18 cellular contexts compared by ENCODE assay signal in the genomic region with DNA sequence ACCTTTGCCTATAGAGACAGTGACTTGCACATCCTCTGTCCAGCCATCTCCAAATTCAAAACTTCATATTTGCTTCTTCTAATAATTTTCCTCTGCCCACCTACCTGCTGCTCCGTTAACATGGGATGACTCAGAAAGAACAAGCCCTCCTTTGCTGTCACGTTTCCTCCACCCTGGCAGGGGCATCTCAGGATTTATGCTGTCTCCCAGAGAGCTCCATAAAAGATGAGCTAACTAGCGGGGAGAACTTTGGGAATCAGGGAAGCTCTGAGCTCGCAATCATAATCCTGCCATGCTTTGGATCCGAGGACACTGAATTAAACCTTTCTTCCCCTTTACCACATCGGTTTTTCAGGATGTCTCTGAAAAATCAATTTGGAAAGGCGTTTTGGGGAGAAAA.
DNase-seq lines count a peak whose midpoint lies in the region; ATAC-seq and TF ChIP-seq lines count a peak whose summit lies in the region.
"Had no signal": no experiment of that assay in that cellular context is flagged by ENCODE, and none has a peak within 500 bp of the region (broad histone marks: within the 10 kb centered on the region; RNA-seq: fewer than 3 reads in every experiment).

No MANE protein-coding gene starts in this region.

- H3K27me3 ChIP-seq in PC-3 (ENCODE audit: low read length), result no peaks in the 10 kb centered on the region
- peaks cover 0 to 28% (median 0%) of the 10 kb centered on the region in 3 donors for H3K27me3 ChIP-seq in sigmoid colon
- H3K27me3 ChIP-seq: BLaER1 treated with 17β-estradiol and CSF1 and Interleukin-3, amounts not matched to agents 10 nM and 100 nM had no signal

- no peaks in the 10 kb centered on the region for H4K20me1 ChIP-seq in PC-3 (ENCODE audit: low read length)
- H4K20me1 ChIP-seq: BLaER1 treated with 17β-estradiol and CSF1 and Interleukin-3, amounts not matched to agents 10 nM and 100 nM had no signal

- no peaks in the 10 kb centered on the region for H3K9me3 ChIP-seq in PC-3 (ENCODE audit: low read length)
- no peaks in the 10 kb centered on the region for H3K9me3 ChIP-seq in sigmoid colon
- H3K9me3 ChIP-seq: BLaER1 treated with 17β-estradiol and CSF1 and Interleukin-3, amounts not matched to agents 10 nM and 100 nM; Caco-2 had no signal

- no peak overlapping the region for H2AFZ ChIP-seq in PC-3 (ENCODE audit: low read length)

- peak overlapping the region; percentile 66; the same call in 1 of the 2 replicates for H3K4me2 ChIP-seq in PC-3 (ENCODE audit: low read length)
- H3K4me2 ChIP-seq: BLaER1 treated with 17β-estradiol and CSF1 and Interleukin-3, amounts not matched to agents 10 nM and 100 nM had no signal

- intact Hi-C loops in PC-3 (cut with micrococcal nuclease) (no loop called here), sigmoid colon (cut with DNase I) (no loop called here)

- H3K4me1 Mint-ChIP-seq in neural crest cell, result no peaks in the 10 kb centered on the region
- H3K4me1 Mint-ChIP-seq: B cell had no signal

- no peak for TF ChIP-seq CTCF in PC-3 (conservative IDR thresholded peaks at IDR 0.05; ENCODE audit: low read depth, low read length)
- no peak for TF ChIP-seq CTCF in neural crest cell (conservative IDR thresholded peaks at IDR 0.05)
- no peak for TF ChIP-seq CTCF in sigmoid colon (IDR thresholded peaks at IDR 0.05)

- no peak for TF ChIP-seq EP300 in sigmoid colon (IDR thresholded peaks at IDR 0.05)

- no peaks in the 10 kb centered on the region for H3K36me3 Mint-ChIP-seq in neural crest cell (ENCODE audit: low read depth)
- H3K36me3 Mint-ChIP-seq: CD8-positive, alpha-beta T cell had no signal

- H3K4me3 ChIP-seq in PC-3 (ENCODE audit: low read length), result no peak overlapping the region
- H3K4me3 ChIP-seq in sigmoid colon, result no peak overlapping the region
- H3K4me3 ChIP-seq: BLaER1 treated with 17β-estradiol and CSF1 and Interleukin-3, amounts not matched to agents 10 nM and 100 nM had no signal

- H3K9me2 ChIP-seq in PC-3 (replicated peaks; ENCODE audit: low read length), result no peaks in the 10 kb centered on the region

- H3K27ac Mint-ChIP-seq in neural crest cell (ENCODE audit: unreplicated experiment), result peak overlapping the region; percentile 63
- H3K27ac Mint-ChIP-seq: B cell; CD4-positive, alpha-beta T cell; CD8-positive, alpha-beta T cell had no signal

- H3K36me3 ChIP-seq in PC-3 (ENCODE audit: low read depth, low read length) (no peaks in the 10 kb centered on the region), sigmoid colon (no peaks in the 10 kb centered on the region)
- H3K36me3 ChIP-seq: BLaER1 treated with 17β-estradiol and CSF1 and Interleukin-3, amounts not matched to agents 10 nM and 100 nM had no signal

- H3K4me1 ChIP-seq in PC-3 (ENCODE audit: insufficient read depth, low read length), result peaks cover 55% of the 10 kb centered on the region
- no peaks in the 10 kb centered on the region for H3K4me1 ChIP-seq in sigmoid colon
- H3K4me1 ChIP-seq: Caco-2 had no signal

- peak overlapping the region; percentile 80 for H3K27ac ChIP-seq in PC-3 (ENCODE audit: low read length)
- H3K27ac ChIP-seq in sigmoid colon, result no peak overlapping the region
- H3K27ac ChIP-seq: BLaER1 treated with 17β-estradiol and CSF1 and Interleukin-3, amounts not matched to agents 10 nM and 100 nM; C4-2B had no signal

- no peaks in the 10 kb centered on the region for H3F3A ChIP-seq in PC-3 (ENCODE audit: low read length, unreplicated experiment)

- H3K79me2 ChIP-seq in PC-3 (ENCODE audit: low read length), result no peaks in the 10 kb centered on the region

- no peak for TF ChIP-seq POLR2A in sigmoid colon (IDR thresholded peaks at IDR 0.05)

- CTCF ChIA-PET in PC-3 (lab: Charles Lee), result no interaction called here

- no peak overlapping the region for H3K4me3 Mint-ChIP-seq in neural crest cell
- H3K4me3 Mint-ChIP-seq: B cell; CD4-positive, alpha-beta T cell; CD8-positive, alpha-beta T cell had no signal

- WGBS in sigmoid colon, 2 donors, result 60 to 76% methylated on average over 7 of the region's 7 CpGs

- ATAC-seq in PC-3, result no peak
- ATAC-seq: CD8-positive, alpha-beta T cell had no signal

- no peaks in the 10 kb centered on the region for H3K9me3 Mint-ChIP-seq in neural crest cell
- H3K9me3 Mint-ChIP-seq: CD4-positive, alpha-beta T cell; CD8-positive, alpha-beta T cell had no signal

- no TSS peak for BruUV-seq in PC-3 (replicated peaks; lab: Mats Ljungman, UMichigan)

- H3K9ac ChIP-seq in PC-3 (ENCODE audit: low read length), result peak overlapping the region; percentile 37
- H3K9ac ChIP-seq: BLaER1 treated with 17β-estradiol and CSF1 and Interleukin-3, amounts not matched to agents 10 nM and 100 nM had no signal

- H3K27me3 Mint-ChIP-seq in neural crest cell (ENCODE audit: low read depth), result peaks cover 32% of the 10 kb centered on the region

- DNase-seq in PC-3, result peak; percentile 3
- DNase-seq in neural crest cell (ENCODE audit: low read depth, low spot score), result no peak
- peak; percentile 11 for DNase-seq in sigmoid colon
- DNase-seq in DMS114 treated with DMSO at 0.1 percent for 48 hours (lab: John Stamatoyannopoulos, UW; ENCODE audit: unreplicated experiment), result no peak
- DNase-seq in NCI-H2107 treated with DMSO at 0.1 percent for 48 hours (lab: John Stamatoyannopoulos, UW; ENCODE audit: unreplicated experiment), result no peak
- DNase-seq in D341Med (ENCODE audit: low spot score), result no peak
- DNase-seq: 8988T; AML-193; Caco-2; Calu3; CD4-positive, alpha-beta T cell; CD8-positive, alpha-beta T cell; DMS 273 treated with DMSO at 0.1 percent for 48 hours; DMS79 treated with DMSO at 0.1 percent for 48 hours; GF-D8 had no signal

- POLR2A ChIA-PET in PC-3 (lab: Charles Lee; ENCODE audit: unreplicated experiment), result no interaction called here

Comparison
In these comparisons a context has a peak if more than half of its experiments do, and no peak if none do; other contexts are left out.
1. DNase-seq: peak in PC-3 (single experiment) and sigmoid colon (single experiment); none in neural crest cell (single experiment), DMS114 treated with DMSO at 0.1 percent for 48 hours (single experiment), NCI-H2107 treated with DMSO at 0.1 percent for 48 hours (single experiment) and D341Med (single experiment).